In the genomic region with DNA sequence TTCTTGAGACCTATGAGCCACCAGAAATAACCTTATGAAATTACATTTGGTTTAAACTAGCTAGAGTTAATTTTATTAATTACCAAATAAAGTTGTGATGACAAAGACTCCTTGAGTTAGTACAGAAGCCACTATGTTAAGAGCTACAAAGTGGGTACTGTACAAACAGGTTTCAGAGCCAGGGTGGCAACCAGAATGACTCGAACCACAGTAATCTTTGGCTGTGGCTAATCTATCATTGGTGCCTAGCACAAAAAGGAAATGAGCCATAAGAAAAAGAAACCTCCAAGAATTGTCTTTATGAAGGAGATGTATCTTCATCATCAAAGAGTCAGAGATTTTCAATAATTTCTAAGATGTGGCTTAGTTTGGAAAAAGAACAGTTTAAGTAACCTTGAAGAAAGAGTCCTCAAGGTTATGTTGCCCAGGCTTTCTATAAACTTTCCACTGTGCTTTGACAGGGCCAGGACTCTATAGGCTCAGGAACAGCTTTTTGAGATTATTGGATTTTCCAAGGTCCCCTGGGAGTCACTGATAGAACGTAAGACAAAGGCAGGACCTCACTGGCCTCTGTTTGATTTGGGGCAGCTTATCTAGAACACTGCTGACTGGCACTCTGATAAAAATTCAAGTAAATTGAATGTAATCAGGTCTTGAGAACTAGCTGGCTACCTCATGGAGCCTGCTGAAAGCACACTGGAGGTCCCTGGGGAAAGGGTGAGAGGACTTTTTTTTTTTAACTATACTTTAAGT, we compare ENCODE assay signal across 20 cellular contexts.
"Had no signal": no experiment of that assay in that cellular context is flagged by ENCODE, and none has a peak within 500 bp of the region (broad histone marks: within the 10 kb centered on the region; RNA-seq: fewer than 3 reads in every experiment).

No MANE protein-coding gene starts in this region.

- H3K36me3 ChIP-seq: gastroesophageal sphincter, left lung, neutrophil, stomach, thoracic aorta, upper lobe of right lung had no signal

- H3K27ac ChIP-seq: body of pancreas, gastroesophageal sphincter, left lung, neutrophil, stomach, thoracic aorta, upper lobe of right lung had no signal

- H3K27me3 ChIP-seq: body of pancreas, gastroesophageal sphincter, left lung, neutrophil, stomach, upper lobe of right lung had no signal

- H3K4me1 ChIP-seq: body of pancreas, gastroesophageal sphincter, left lung, upper lobe of right lung had no signal

- H3K9me3 ChIP-seq: body of pancreas, gastroesophageal sphincter, left lung, neutrophil, stomach, thoracic aorta, upper lobe of right lung had no signal

- DNase-seq: activated CD4-positive, alpha-beta T cell treated with anti-CD3 and anti-CD28 coated beads for 48 hours; activated CD8-positive, alpha-beta memory T cell treated with anti-CD3 and anti-CD28 coated beads, Interleukin-2, amount 50 U/mL, for 4 hours; activated CD8-positive, alpha-beta T cell treated with anti-CD3 and anti-CD28 coated beads, Interleukin-2, amount 10 ng/mL, durations not matched to agents 7 days and 5 days; activated gamma-delta T cell; activated T-cell treated with anti-CD3 and anti-CD28 coated beads, Interleukin-2, amount 50 U/mL, for 48 hours; amniotic stem cell; body of pancreas; cortex of kidney; effector CD8-positive, alpha-beta T cell; islet precursor cell; left lung; natural killer cell; right cardiac atrium; small intestine; stomach; T-helper 17 cell; upper lobe of right lung had no signal

- H3K4me3 ChIP-seq: body of pancreas, gastroesophageal sphincter, left lung, stomach, thoracic aorta, upper lobe of right lung had no signal
